In genomic region chr12:4812621-4813327, GRCh38 we compare ENCODE assay signal across 26 cellular contexts.
"Had no signal": no experiment of that assay in that cellular context is flagged by ENCODE, and none has a peak within 500 bp of the region (broad histone marks: within the 10 kb centered on the region; RNA-seq: fewer than 3 reads in every experiment).

No MANE protein-coding gene starts in this region.

- DNase-seq: activated CD4-positive, alpha-beta T cell treated with anti-CD3 and anti-CD28 coated beads for 48 hours; activated CD4-positive, alpha-beta T cell treated with anti-CD3 and anti-CD28 coated beads, Interleukin-2, amount 50 U/mL, for 4 hours; activated CD4-positive, CD25-positive, alpha-beta regulatory T cell treated with anti-CD3 and anti-CD28 coated beads, Interleukin-2, amount 50 U/mL, for 72 hours; activated CD8-positive, alpha-beta memory T cell treated with anti-CD3 and anti-CD28 coated beads, Interleukin-2, amount 50 U/mL, for 48 hours; activated CD8-positive, alpha-beta T cell treated with anti-CD3 and anti-CD28 coated beads, Interleukin-2, amount 10 ng/mL, durations not matched to agents 7 days and 5 days; activated naive CD4-positive, alpha-beta T cell treated with anti-CD3 and anti-CD28 coated beads, Interleukin-2, amount 50 U/mL, for 16 hours; activated naive CD8-positive, alpha-beta T cell treated with anti-CD3 and anti-CD28 coated beads, Interleukin-2, amount 10 ng/mL, durations not matched to agents 7 days and 5 days; activated T-cell treated with anti-CD3 and anti-CD28 coated beads, Interleukin-2, amount 50 U/mL, for 1 hour; adrenal gland; aorta; central memory CD4-positive, alpha-beta T cell; KG1; MV-4-11; NCI-H1417 treated with DMSO at 0.1 percent for 48 hours; NCI-H1694 treated with DMSO at 0.1 percent for 48 hours; NCI-H2029 treated with DMSO at 0.1 percent for 48 hours; NCI-H510A; NCI-H526 treated with DMSO at 0.1 percent for 48 hours; NCI-H82; OCI-M1; RPMI8226; T-cell had no signal

- ATAC-seq: activated CD8-positive, alpha-beta T cell treated with anti-CD3 and anti-CD28 coated beads, Interleukin-2, amount 10 ng/mL, durations not matched to agents 7 days and 5 days; Panc1; Right ventricle myocardium inferior; T-cell; WTC11 had no signal

- H3K27ac Mint-ChIP-seq: activated CD8-positive, alpha-beta T cell treated with anti-CD3 and anti-CD28 coated beads, Interleukin-2, amount 10 ng/mL, durations not matched to agents 7 days and 5 days; activated naive CD8-positive, alpha-beta T cell treated with anti-CD3 and anti-CD28 coated beads, Interleukin-2, amount 10 ng/mL, durations not matched to agents 7 days and 5 days; T-cell; WTC11 had no signal

- H3K4me3 ChIP-seq: adrenal gland, SK-N-MC had no signal

- H3K9me3 ChIP-seq: adrenal gland had no signal

- H3K4me3 Mint-ChIP-seq: activated CD8-positive, alpha-beta T cell treated with anti-CD3 and anti-CD28 coated beads, Interleukin-2, amount 10 ng/mL, durations not matched to agents 7 days and 5 days; activated naive CD8-positive, alpha-beta T cell treated with anti-CD3 and anti-CD28 coated beads, Interleukin-2, amount 10 ng/mL, durations not matched to agents 7 days and 5 days; T-cell; WTC11 had no signal

- H3K9me3 Mint-ChIP-seq: activated naive CD8-positive, alpha-beta T cell treated with anti-CD3 and anti-CD28 coated beads, Interleukin-2, amount 10 ng/mL, durations not matched to agents 7 days and 5 days; T-cell; WTC11 had no signal

- H3K27ac ChIP-seq: adrenal gland, SK-N-MC had no signal

- H3K36me3 Mint-ChIP-seq: T-cell had no signal
